23 cellular contexts compared by ENCODE assay signal in genomic region chr11:46017341-46017740, GRCh38.
DNase-seq lines count a peak whose midpoint lies in the region; ATAC-seq and TF ChIP-seq lines count a peak whose summit lies in the region.
"Had no signal": no experiment of that assay in that cellular context is flagged by ENCODE, and none has a peak within 500 bp of the region (broad histone marks: within the 10 kb centered on the region; RNA-seq: fewer than 3 reads in every experiment).

No MANE protein-coding gene starts in this region.

- H3K9ac ChIP-seq in endodermal cell (ENCODE audit: extremely low read depth, low read length, poor library complexity, severe bottlenecking) = no peak overlapping the region
- H3K9ac ChIP-seq: BLaER1 had no signal

- H3K27ac ChIP-seq in CD4-positive, CD25-positive, alpha-beta regulatory T cell (ENCODE audit: insufficient read depth, low read length, poor library complexity, severe bottlenecking) = no peak overlapping the region
- H3K27ac ChIP-seq in endodermal cell (ENCODE audit: low read depth, low read length) (no peak overlapping the region), SJCRH30 (no peak overlapping the region)
- H3K27ac ChIP-seq: BLaER1, PC-9 had no signal

- TF ChIP-seq CTCF in endodermal cell (conservative IDR thresholded peaks at IDR 0.05) (peak; percentile 30), nephron progenitor cell (IDR thresholded peaks at IDR 0.05) (no peak)

- in situ Hi-C loops in SK-MEL-5 (cut with HindIII; ENCODE audit: low pct_unique_long_range_greater_than_20kb, low sequenced_read_pairs) = no loop called here

- H3K4me1 ChIP-seq in CD4-positive, CD25-positive, alpha-beta regulatory T cell (ENCODE audit: control insufficient read depth, insufficient read depth, low read length, poor library complexity, severe bottlenecking) = no peaks in the 10 kb centered on the region
- H3K4me1 ChIP-seq in endodermal cell (ENCODE audit: control insufficient read depth, insufficient read depth, low read length) = peaks cover 6% of the 10 kb centered on the region
- no peaks in the 10 kb centered on the region for H3K4me1 ChIP-seq in SJCRH30
- H3K4me1 ChIP-seq: BLaER1 had no signal

- H3K9me3 Mint-ChIP-seq in CD4-positive, CD25-positive, alpha-beta regulatory T cell = peaks cover 0 to 3% (median 0%) of the 10 kb centered on the region in 7 donors
- peaks cover 3% of the 10 kb centered on the region for H3K9me3 Mint-ChIP-seq in endodermal cell
- peaks cover 11% of the 10 kb centered on the region for H3K9me3 Mint-ChIP-seq in nephron progenitor cell
- H3K9me3 Mint-ChIP-seq: CD4-positive, alpha-beta T cell had no signal

- DNase-seq in CD4-positive, CD25-positive, alpha-beta regulatory T cell = no peak
- peak; percentile 15 for DNase-seq in SK-MEL-5 (ENCODE audit: low read depth, low spot score)
- no peak for DNase-seq in endodermal cell
- DNase-seq in nephron progenitor cell = no peak
- DNase-seq in SJCRH30 = no peak
- no peak for DNase-seq in NOMO-1 treated with DMSO at 0.1 percent for 48 hours (lab: John Stamatoyannopoulos, UW; ENCODE audit: unreplicated experiment)
- no peak for DNase-seq in DMS53 treated with DMSO at 0.1 percent for 48 hours (lab: John Stamatoyannopoulos, UW; ENCODE audit: unreplicated experiment)
- DNase-seq in stimulated activated CD4-positive, alpha-beta T cell treated with anti-CD3 and anti-CD28 coated beads, Interleukin-15, amount 100 ng/mL, for 24 hours = no peak
- DNase-seq: CD4-positive, alpha-beta T cell; COR-L47; DMS53; GF-D8; KBM-7; NCI-H1105 treated with DMSO at 0.1 percent for 48 hours; NCI-H2029; NCI-H446; NCI-H524 treated with DMSO at 0.1 percent for 48 hours; NCI-H774; PC-9; Right ventricle myocardium superior; RPMI8226 had no signal

- H3K27me3 ChIP-seq in CD4-positive, CD25-positive, alpha-beta regulatory T cell (ENCODE audit: control insufficient read depth, insufficient read depth, low read length) = no peaks in the 10 kb centered on the region
- no peaks in the 10 kb centered on the region for H3K27me3 ChIP-seq in endodermal cell (ENCODE audit: control insufficient read depth, insufficient read depth, low read length, poor library complexity, severe bottlenecking)
- no peaks in the 10 kb centered on the region for H3K27me3 ChIP-seq in SJCRH30
- H3K27me3 ChIP-seq: BLaER1 had no signal

- peaks cover 10 to 22% (median 14%) of the 10 kb centered on the region in 4 donors for H3K4me1 Mint-ChIP-seq in CD4-positive, CD25-positive, alpha-beta regulatory T cell
- H3K4me1 Mint-ChIP-seq in endodermal cell = peaks cover 11% of the 10 kb centered on the region
- peaks cover 4% of the 10 kb centered on the region for H3K4me1 Mint-ChIP-seq in nephron progenitor cell

- no peaks in the 10 kb centered on the region for H3K36me3 ChIP-seq in CD4-positive, CD25-positive, alpha-beta regulatory T cell (ENCODE audit: control insufficient read depth, insufficient read depth, low read length)
- no peaks in the 10 kb centered on the region for H3K36me3 ChIP-seq in endodermal cell (ENCODE audit: control insufficient read depth, insufficient read depth, low read length)
- H3K36me3 ChIP-seq in SJCRH30 = no peaks in the 10 kb centered on the region
- H3K36me3 ChIP-seq: HAP-1 had no signal

- peaks cover 21% of the 10 kb centered on the region for H3K36me3 Mint-ChIP-seq in CD4-positive, CD25-positive, alpha-beta regulatory T cell
- H3K36me3 Mint-ChIP-seq in endodermal cell (ENCODE audit: low read depth) (peaks cover 5% of the 10 kb centered on the region), nephron progenitor cell (ENCODE audit: low read depth) (peaks cover 23% of the 10 kb centered on the region)

- 100% methylated on average over 1 of the region's 1 CpG; no CpG with 5 or more reads in 1 of the 2 experiments for WGBS in endodermal cell (ENCODE audit: insufficient coverage in 1 of 2, insufficient read length in 1 of 2), 2 experiments

- H3K27ac Mint-ChIP-seq in CD4-positive, CD25-positive, alpha-beta regulatory T cell = peak overlapping the region in 2 of 3 donors; percentile 36 to 37
- H3K27ac Mint-ChIP-seq in endodermal cell (no peak overlapping the region), nephron progenitor cell (peak overlapping the region; percentile 50)
- H3K27ac Mint-ChIP-seq: CD4-positive, alpha-beta T cell had no signal

- no peak for ATAC-seq in CD4-positive, CD25-positive, alpha-beta regulatory T cell (ENCODE audit: low read depth in 2 of 2)

- no peaks in the 10 kb centered on the region for H3K9me3 ChIP-seq in CD4-positive, CD25-positive, alpha-beta regulatory T cell (ENCODE audit: control insufficient read depth in 2 of 2, low read length in 2 of 2)
- H3K9me3 ChIP-seq in endodermal cell (ENCODE audit: control insufficient read depth, low read length) = peaks cover 4% of the 10 kb centered on the region
- no peaks in the 10 kb centered on the region for H3K9me3 ChIP-seq in SJCRH30 (replicated peaks)
- H3K9me3 ChIP-seq: HAP-1 had no signal

- H3K4me3 ChIP-seq in CD4-positive, CD25-positive, alpha-beta regulatory T cell (ENCODE audit: low read depth, low read length) = no peak overlapping the region
- H3K4me3 ChIP-seq in endodermal cell (ENCODE audit: low read length) (no peak overlapping the region), SJCRH30 (no peak overlapping the region)
- H3K4me3 ChIP-seq: BLaER1, HAP-1, PC-9 had no signal

- H3K27me3 Mint-ChIP-seq in CD4-positive, CD25-positive, alpha-beta regulatory T cell = no peaks in the 10 kb centered on the region
- H3K27me3 Mint-ChIP-seq in endodermal cell (ENCODE audit: insufficient read depth) (no peaks in the 10 kb centered on the region), nephron progenitor cell (ENCODE audit: low read depth, poor library complexity) (no peaks in the 10 kb centered on the region)
- H3K27me3 Mint-ChIP-seq: CD4-positive, alpha-beta T cell had no signal

- no peak overlapping the region for H3K4me3 Mint-ChIP-seq in CD4-positive, CD25-positive, alpha-beta regulatory T cell
- no peak overlapping the region for H3K4me3 Mint-ChIP-seq in endodermal cell
- H3K4me3 Mint-ChIP-seq in nephron progenitor cell = no peak overlapping the region
- H3K4me3 Mint-ChIP-seq: CD4-positive, alpha-beta T cell had no signal
